ENCODE assay signal across 11 cellular contexts in the genomic region with DNA sequence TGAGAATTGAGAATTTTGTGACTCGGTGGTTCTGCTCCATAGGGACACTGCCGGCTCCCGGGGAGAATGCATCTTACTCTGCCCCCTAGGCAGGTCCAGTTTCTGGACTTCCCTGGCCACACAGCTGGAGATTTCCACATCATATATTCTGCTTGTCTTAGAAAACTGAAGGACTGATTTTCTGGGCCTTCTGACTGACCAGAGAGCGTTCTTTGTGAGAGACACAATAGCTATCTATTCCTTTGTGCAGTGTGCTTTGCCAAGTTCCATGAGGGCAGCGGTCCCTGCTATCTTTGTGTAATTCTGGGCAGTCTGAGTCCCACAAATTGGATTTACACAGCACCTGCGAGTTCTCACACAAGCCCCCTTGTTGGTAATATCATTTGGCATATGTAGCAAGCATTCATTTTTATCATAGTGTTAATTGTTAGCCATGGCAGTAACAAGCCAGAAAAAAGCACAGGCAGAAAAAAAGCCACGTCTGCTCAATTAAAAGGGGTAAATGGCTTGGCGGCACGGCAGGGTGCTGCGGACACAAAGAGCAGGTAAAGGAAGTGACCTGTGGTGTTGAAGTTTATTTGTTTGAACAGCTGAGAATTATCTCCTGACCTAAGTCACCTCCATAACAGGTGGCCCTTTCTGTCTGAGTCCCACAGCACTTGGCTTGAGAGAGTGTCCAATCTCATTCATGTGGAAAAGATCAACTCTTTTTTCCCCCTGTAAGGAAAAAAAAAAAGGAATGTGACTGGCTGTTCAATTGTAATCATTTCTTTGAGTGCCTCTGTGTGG.
DNase-seq lines count a peak whose midpoint lies in the region; ATAC-seq and FAIRE-seq lines count a peak whose summit lies in the region.
"Had no signal": no experiment of that assay in that cellular context is flagged by ENCODE, and none has a peak within 500 bp of the region (broad histone marks: within the 10 kb centered on the region; RNA-seq: fewer than 3 reads in every experiment).

No MANE protein-coding gene starts in this region.

- FAIRE-seq in HTR-8/SVneo (lab: Jason Lieb, UNC), result no peak

- H3K27ac ChIP-seq in caudate nucleus (ENCODE audit: low read depth, low read length), result peak overlapping the region; percentile 90
- H3K27ac ChIP-seq: esophagus squamous epithelium had no signal

- DNase-seq in DMS79 (lab: John Stamatoyannopoulos, UW) (peak; percentile 72), NCI-H2196 (lab: John Stamatoyannopoulos, UW; ENCODE audit: unreplicated experiment) (peak; percentile 85), caudate nucleus (lab: John Stamatoyannopoulos, UW) (peak in 58 of 61 donors; percentile 10 to 88 (median 59)), medulla oblongata (ENCODE audit: extremely low spot score) (peak; percentile 92), NCI-H2171 (lab: John Stamatoyannopoulos, UW) (no peak), HTR-8/SVneo (ENCODE audit: insufficient read length, low spot score) (no peak)
- DNase-seq: activated CD4-positive, alpha-beta T cell treated with anti-CD3 and anti-CD28 coated beads, Interleukin-2, amount 10 ng/mL, durations not matched to agents 24 days and 14 days; cerebellar nuclear complex; esophagus squamous epithelium had no signal

- ATAC-seq in HG03139 (IDR thresholded peaks at IDR 0.05; ENCODE audit: unreplicated experiment) (no peak), GM21619 (IDR thresholded peaks at IDR 0.05; ENCODE audit: unreplicated experiment) (no peak)

Comparison
In these comparisons a context has a peak if more than half of its experiments do, and no peak if none do; other contexts are left out.
1. DNase-seq: peak in DMS79 (single experiment), NCI-H2196 (single experiment), caudate nucleus (58 of 61) and medulla oblongata (single experiment); none in NCI-H2171 (single experiment) and HTR-8/SVneo (single experiment).